ENCODE assay signal across 1 cellular context in the genomic region with DNA sequence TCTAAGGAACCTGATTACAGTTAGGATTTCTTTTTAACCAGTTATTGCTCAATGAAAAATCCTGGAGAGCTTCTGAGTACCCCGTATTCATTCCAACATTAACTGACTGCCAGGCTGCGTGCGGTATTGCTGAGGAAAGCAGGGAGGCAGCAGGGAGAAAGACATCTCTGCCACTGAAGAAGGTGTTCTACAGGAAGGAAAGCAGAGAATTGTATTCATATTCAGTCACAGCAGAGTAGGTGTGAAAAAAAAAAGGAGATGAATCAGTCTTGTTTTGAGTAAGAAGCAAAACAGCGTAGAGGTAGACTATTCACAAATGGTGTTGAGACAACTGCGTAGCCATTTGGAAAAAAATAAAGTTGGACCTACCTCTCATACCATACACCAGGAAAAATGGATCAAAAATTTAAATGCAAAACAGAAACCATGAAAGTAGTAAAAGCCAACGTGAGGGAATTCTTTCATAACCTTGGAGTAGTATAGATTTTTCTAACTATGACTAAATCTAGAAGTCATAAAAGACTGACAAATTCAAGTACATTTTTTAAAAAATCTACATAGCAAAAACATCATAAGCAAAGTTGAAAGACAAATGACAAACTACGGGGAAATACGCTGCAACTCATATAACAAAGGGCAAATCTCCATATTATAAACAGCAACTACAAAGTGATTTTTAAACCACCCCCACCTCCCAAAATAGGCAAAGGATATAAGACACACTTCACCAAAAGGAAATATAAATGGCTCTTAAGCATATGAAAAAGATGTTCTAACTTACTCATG.
TF ChIP-seq lines count a peak whose summit lies in the region.

No MANE protein-coding gene starts in this region.

TF ChIP-seq in GM23338, 12 proteins besides CTCF, POLR2A, EP300 and RAD21 (continued from another document):
- TF ChIP-seq, protein P1, sequence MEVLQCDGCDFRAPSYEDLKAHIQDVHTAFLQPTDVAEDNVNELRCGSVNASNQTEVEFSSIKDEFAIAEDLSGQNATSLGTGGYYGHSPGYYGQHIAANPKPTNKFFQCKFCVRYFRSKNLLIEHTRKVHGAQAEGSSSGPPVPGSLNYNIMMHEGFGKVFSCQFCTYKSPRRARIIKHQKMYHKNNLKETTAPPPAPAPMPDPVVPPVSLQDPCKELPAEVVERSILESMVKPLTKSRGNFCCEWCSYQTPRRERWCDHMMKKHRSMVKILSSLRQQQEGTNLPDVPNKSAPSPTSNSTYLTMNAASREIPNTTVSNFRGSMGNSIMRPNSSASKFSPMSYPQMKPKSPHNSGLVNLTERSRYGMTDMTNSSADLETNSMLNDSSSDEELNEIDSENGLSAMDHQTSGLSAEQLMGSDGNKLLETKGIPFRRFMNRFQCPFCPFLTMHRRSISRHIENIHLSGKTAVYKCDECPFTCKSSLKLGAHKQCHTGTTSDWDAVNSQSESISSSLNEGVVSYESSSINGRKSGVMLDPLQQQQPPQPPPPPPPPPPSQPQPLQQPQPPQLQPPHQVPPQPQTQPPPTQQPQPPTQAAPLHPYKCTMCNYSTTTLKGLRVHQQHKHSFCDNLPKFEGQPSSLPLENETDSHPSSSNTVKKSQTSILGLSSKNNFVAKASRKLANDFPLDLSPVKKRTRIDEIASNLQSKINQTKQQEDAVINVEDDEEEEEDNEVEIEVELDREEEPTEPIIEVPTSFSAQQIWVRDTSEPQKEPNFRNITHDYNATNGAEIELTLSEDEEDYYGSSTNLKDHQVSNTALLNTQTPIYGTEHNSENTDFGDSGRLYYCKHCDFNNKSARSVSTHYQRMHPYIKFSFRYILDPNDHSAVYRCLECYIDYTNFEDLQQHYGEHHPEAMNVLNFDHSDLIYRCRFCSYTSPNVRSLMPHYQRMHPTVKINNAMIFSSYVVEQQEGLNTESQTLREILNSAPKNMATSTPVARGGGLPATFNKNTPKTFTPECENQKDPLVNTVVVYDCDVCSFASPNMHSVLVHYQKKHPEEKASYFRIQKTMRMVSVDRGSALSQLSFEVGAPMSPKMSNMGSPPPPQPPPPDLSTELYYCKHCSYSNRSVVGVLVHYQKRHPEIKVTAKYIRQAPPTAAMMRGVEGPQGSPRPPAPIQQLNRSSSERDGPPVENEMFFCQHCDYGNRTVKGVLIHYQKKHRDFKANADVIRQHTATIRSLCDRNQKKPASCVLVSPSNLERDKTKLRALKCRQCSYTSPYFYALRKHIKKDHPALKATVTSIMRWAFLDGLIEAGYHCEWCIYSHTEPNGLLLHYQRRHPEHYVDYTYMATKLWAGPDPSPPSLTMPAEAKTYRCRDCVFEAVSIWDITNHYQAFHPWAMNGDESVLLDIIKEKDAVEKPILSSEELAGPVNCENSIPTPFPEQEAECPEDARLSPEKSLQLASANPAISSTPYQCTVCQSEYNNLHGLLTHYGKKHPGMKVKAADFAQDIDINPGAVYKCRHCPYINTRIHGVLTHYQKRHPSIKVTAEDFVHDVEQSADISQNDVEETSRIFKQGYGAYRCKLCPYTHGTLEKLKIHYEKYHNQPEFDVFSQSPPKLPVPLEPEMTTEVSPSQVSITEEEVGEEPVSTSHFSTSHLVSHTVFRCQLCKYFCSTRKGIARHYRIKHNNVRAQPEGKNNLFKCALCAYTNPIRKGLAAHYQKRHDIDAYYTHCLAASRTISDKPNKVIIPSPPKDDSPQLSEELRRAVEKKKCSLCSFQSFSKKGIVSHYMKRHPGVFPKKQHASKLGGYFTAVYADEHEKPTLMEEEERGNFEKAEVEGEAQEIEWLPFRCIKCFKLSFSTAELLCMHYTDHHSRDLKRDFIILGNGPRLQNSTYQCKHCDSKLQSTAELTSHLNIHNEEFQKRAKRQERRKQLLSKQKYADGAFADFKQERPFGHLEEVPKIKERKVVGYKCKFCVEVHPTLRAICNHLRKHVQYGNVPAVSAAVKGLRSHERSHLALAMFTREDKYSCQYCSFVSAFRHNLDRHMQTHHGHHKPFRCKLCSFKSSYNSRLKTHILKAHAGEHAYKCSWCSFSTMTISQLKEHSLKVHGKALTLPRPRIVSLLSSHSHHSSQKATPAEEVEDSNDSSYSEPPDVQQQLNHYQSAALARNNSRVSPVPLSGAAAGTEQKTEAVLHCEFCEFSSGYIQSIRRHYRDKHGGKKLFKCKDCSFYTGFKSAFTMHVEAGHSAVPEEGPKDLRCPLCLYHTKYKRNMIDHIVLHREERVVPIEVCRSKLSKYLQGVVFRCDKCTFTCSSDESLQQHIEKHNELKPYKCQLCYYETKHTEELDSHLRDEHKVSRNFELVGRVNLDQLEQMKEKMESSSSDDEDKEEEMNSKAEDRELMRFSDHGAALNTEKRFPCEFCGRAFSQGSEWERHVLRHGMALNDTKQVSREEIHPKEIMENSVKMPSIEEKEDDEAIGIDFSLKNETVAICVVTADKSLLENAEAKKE (CRISPR knock-in tag; IDR thresholded peaks at IDR 0.05) = no peak
- no peak for TF ChIP-seq NANOG (IDR thresholded peaks at IDR 0.05; ENCODE audit: borderline replicate concordance)
- no peak for TF ChIP-seq JUNB (IDR thresholded peaks at IDR 0.05; ENCODE audit: unreplicated experiment)
- no peak for TF ChIP-seq EZH2phosphoT487 (IDR thresholded peaks at IDR 0.05; ENCODE audit: unreplicated experiment)
- TF ChIP-seq ZNF331 (CRISPR knock-in tag; IDR thresholded peaks at IDR 0.05; ENCODE audit: low read depth) = no peak
- TF ChIP-seq, protein P2, sequence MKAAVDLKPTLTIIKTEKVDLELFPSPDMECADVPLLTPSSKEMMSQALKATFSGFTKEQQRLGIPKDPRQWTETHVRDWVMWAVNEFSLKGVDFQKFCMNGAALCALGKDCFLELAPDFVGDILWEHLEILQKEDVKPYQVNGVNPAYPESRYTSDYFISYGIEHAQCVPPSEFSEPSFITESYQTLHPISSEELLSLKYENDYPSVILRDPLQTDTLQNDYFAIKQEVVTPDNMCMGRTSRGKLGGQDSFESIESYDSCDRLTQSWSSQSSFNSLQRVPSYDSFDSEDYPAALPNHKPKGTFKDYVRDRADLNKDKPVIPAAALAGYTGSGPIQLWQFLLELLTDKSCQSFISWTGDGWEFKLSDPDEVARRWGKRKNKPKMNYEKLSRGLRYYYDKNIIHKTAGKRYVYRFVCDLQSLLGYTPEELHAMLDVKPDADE (IDR thresholded peaks at IDR 0.05) = no peak
